In genomic region chr6:36949076-36949475, GRCh38 we compare ENCODE assay signal across 10 cellular contexts. TPM values are rescaled to one million over a fixed set of nuclear protein-coding genes. Genes with fewer than 3 reads are reported as not detected.
A peak's percentile ranks its signal among the peaks of the same experiment; 100 is the strongest.
DNase-seq lines count a peak whose midpoint lies in the region; ATAC-seq and TF ChIP-seq lines count a peak whose summit lies in the region.
"Not testable (repeated sequence)": the region's sequence is repeated elsewhere in the genome, so short reads cannot be mapped to it uniquely, and the experiment has no call there.
"Had no signal": no experiment of that assay in that cellular context is flagged by ENCODE, and none has a peak within 500 bp of the region (broad histone marks: within the 10 kb centered on the region; RNA-seq: fewer than 3 reads in every experiment).

No MANE protein-coding gene starts in this region.

- not testable (repeated sequence) for H3K9ac ChIP-seq in HUES48 (ENCODE audit: low read depth, low read length); SU-DHL-6 (ENCODE audit: low read length)

- H3K27me3 Mint-ChIP-seq in activated T-helper 17 cell treated with anti-CD3 and anti-CD28 coated beads, Interleukin-2, amount 50 U/mL, for 72 hours; central memory CD8-positive, alpha-beta T cell; progenitor cell of endocrine pancreas: not testable (repeated sequence)

- H3K9me3 Mint-ChIP-seq in activated T-helper 17 cell treated with anti-CD3 and anti-CD28 coated beads, Interleukin-2, amount 50 U/mL, for 72 hours; central memory CD8-positive, alpha-beta T cell; progenitor cell of endocrine pancreas (ENCODE audit: low read depth): not testable (repeated sequence)

- not testable (repeated sequence) for H3K4me1 ChIP-seq in HUES48 (ENCODE audit: control insufficient read depth, insufficient read depth, low read length)
- peaks cover 13% of the 10 kb centered on the region for H3K4me1 ChIP-seq in foreskin keratinocyte

- not testable (repeated sequence) for TF ChIP-seq CTCF in AG04450 (IDR thresholded peaks at IDR 0.05; ENCODE audit: low read depth, low read length); SU-DHL-6 (IDR thresholded peaks at IDR 0.05; ENCODE audit: insufficient read depth, low read length, poor library complexity, severe bottlenecking); foreskin keratinocyte (conservative IDR thresholded peaks at IDR 0.05); progenitor cell of endocrine pancreas (IDR thresholded peaks at IDR 0.05; ENCODE audit: unreplicated experiment)

- H3K9me2 ChIP-seq in SU-DHL-6 (replicated peaks; ENCODE audit: insufficient read depth, low read length): not testable (repeated sequence)

- H3K79me2 ChIP-seq in SU-DHL-6 (ENCODE audit: insufficient read depth, low read length): not testable (repeated sequence)

- H3K27me3 ChIP-seq in AG04450 (ENCODE audit: control insufficient read depth, insufficient read depth, low read length); HUES48 (ENCODE audit: control insufficient read depth, insufficient read depth, low read length); SU-DHL-6 (ENCODE audit: low read length); foreskin keratinocyte: not testable (repeated sequence)

- not testable (repeated sequence) for H3K36me3 ChIP-seq in HUES48 (ENCODE audit: control insufficient read depth, insufficient read depth, low read length); SU-DHL-6 (ENCODE audit: low read length)

- not testable (repeated sequence) for H3K36me3 Mint-ChIP-seq in activated T-helper 17 cell treated with anti-CD3 and anti-CD28 coated beads, Interleukin-2, amount 50 U/mL, for 72 hours (ENCODE audit: low read depth); central memory CD8-positive, alpha-beta T cell (ENCODE audit: insufficient read depth); progenitor cell of endocrine pancreas (ENCODE audit: insufficient read depth)

- H3K27ac ChIP-seq in AG04450 (ENCODE audit: low read depth, low read length): peak overlapping the region; percentile 31
- H3K27ac ChIP-seq in HUES48 (ENCODE audit: low read depth, low read length): peak overlapping the region; percentile 44
- H3K27ac ChIP-seq in SU-DHL-6 (ENCODE audit: low read depth, low read length): peak overlapping the region; percentile 28
- peak overlapping the region; percentile 81 for H3K27ac ChIP-seq in foreskin keratinocyte
- peak overlapping the region; percentile 99 for H3K27ac ChIP-seq in temporal lobe (ENCODE audit: low read depth, low read length)

- CTCF ChIA-PET in AG04450 (lab: Charles Lee): not testable (repeated sequence)

- peak overlapping the region; percentile 50 for H3K4me2 ChIP-seq in SU-DHL-6 (ENCODE audit: low read depth, low read length, poor library complexity, severe bottlenecking)

- not testable (repeated sequence) for H3K9me3 ChIP-seq in AG04450 (ENCODE audit: control insufficient read depth, insufficient read depth, low read length); HUES48 (ENCODE audit: control insufficient read depth, insufficient read depth, low read length); SU-DHL-6 (ENCODE audit: insufficient read depth, low read length)

- DNase-seq in AG04450 (ENCODE audit: low read depth, low spot score); central memory CD8-positive, alpha-beta T cell (ENCODE audit: low spot score in 2 of 2); foreskin keratinocyte; progenitor cell of endocrine pancreas (ENCODE audit: low spot score, unreplicated experiment): not testable (repeated sequence)

- peak overlapping the region; percentile 19 for H3K27ac Mint-ChIP-seq in activated T-helper 17 cell treated with anti-CD3 and anti-CD28 coated beads, Interleukin-2, amount 50 U/mL, for 72 hours
- H3K27ac Mint-ChIP-seq in central memory CD8-positive, alpha-beta T cell (ENCODE audit: low read depth): peak overlapping the region; percentile 72
- peak overlapping the region; percentile 2 for H3K27ac Mint-ChIP-seq in progenitor cell of endocrine pancreas

- peaks cover 21% of the 10 kb centered on the region for H3K4me1 Mint-ChIP-seq in activated T-helper 17 cell treated with anti-CD3 and anti-CD28 coated beads, Interleukin-2, amount 50 U/mL, for 72 hours
- H3K4me1 Mint-ChIP-seq in central memory CD8-positive, alpha-beta T cell: peaks cover 33% of the 10 kb centered on the region
- not testable (repeated sequence) for H3K4me1 Mint-ChIP-seq in progenitor cell of endocrine pancreas (ENCODE audit: low read depth)

- ATAC-seq in activated T-helper 17 cell treated with anti-CD3 and anti-CD28 coated beads, Interleukin-2, amount 50 U/mL, for 72 hours (replicated peaks); central memory CD8-positive, alpha-beta T cell (replicated peaks; ENCODE audit: extremely low read depth, poor library complexity, severe bottlenecking); foreskin keratinocyte: not testable (repeated sequence)

- not testable (repeated sequence) for H4K20me1 ChIP-seq in SU-DHL-6 (ENCODE audit: low read depth, low read length)

- POLR2A ChIA-PET in AG04450 (lab: Yijun Ruan, JAX): not testable (repeated sequence)

- H3K4me3 ChIP-seq in AG04450 (ENCODE audit: low read depth, low read length); HUES48 (ENCODE audit: low read depth, low read length); SU-DHL-6 (ENCODE audit: insufficient read depth, low read length, poor library complexity, severe bottlenecking): not testable (repeated sequence)

- H3F3A ChIP-seq in SU-DHL-6 (ENCODE audit: insufficient read depth): peaks cover 27% of the 10 kb centered on the region

- H2AFZ ChIP-seq in SU-DHL-6 (ENCODE audit: low read depth, low read length, severe bottlenecking): not testable (repeated sequence)

- peak overlapping the region; percentile 8 for H3K4me3 Mint-ChIP-seq in activated T-helper 17 cell treated with anti-CD3 and anti-CD28 coated beads, Interleukin-2, amount 50 U/mL, for 72 hours
- H3K4me3 Mint-ChIP-seq in central memory CD8-positive, alpha-beta T cell; progenitor cell of endocrine pancreas (ENCODE audit: low read depth): not testable (repeated sequence)

RNA-seq across cellular contexts. Expression of gene PI16, which starts 5.5 kb away (rescaled TPM):
- polyA plus RNA-seq in AG04450 (2011; rRNA removed): 0.05 and 0.11 TPM in 2 replicates
- not detected in 2 replicates for polyA minus RNA-seq in AG04450 (2011; rRNA and poly(A)+ RNA removed)
- 1 to 10 TPM; 1.8 to 2.1 TPM for total RNA-seq in activated T-helper 17 cell treated with anti-CD3 and anti-CD28 coated beads, Interleukin-2, amount 50 U/mL, for 72 hours
- not detected in 2 replicates for total RNA-seq in foreskin keratinocyte
- polyA plus RNA-seq in foreskin keratinocyte: 0.02 TPM in 1 of 2 replicates, not detected in the other
- total RNA-seq in progenitor cell of endocrine pancreas: not detected in 2 replicates
- total RNA-seq in temporal lobe: 0.25 TPM
- total RNA-seq: LHCN-M2 had no signal

RNA-seq across cellular contexts. Expression of gene MTCH1, which starts 36.9 kb away (rescaled TPM):
- 149 and 160 TPM in 2 replicates for polyA plus RNA-seq in AG04450 (2011; rRNA removed)
- 144 and 161 TPM in 2 replicates for polyA minus RNA-seq in AG04450 (2011; rRNA and poly(A)+ RNA removed)
- total RNA-seq in activated T-helper 17 cell treated with anti-CD3 and anti-CD28 coated beads, Interleukin-2, amount 50 U/mL, for 72 hours: 100 to 1,000 TPM in 1 of 2 donors, 10 to 100 TPM in 1; 97.9 to 133 TPM
- 149 and 162 TPM in 2 replicates for total RNA-seq in foreskin keratinocyte
- polyA plus RNA-seq in foreskin keratinocyte: 143 and 150 TPM in 2 replicates
- total RNA-seq in progenitor cell of endocrine pancreas: 145 and 146 TPM in 2 replicates
- total RNA-seq in temporal lobe: 131 TPM

RNA-seq across cellular contexts. Expression of gene FGD2, which starts 56.4 kb away (rescaled TPM):
- not detected in 2 replicates for polyA plus RNA-seq in AG04450 (2011; rRNA removed)
- not detected in 2 replicates for polyA minus RNA-seq in AG04450 (2011; rRNA and poly(A)+ RNA removed)
- 1 to 10 TPM; 5.3 to 8.3 TPM for total RNA-seq in activated T-helper 17 cell treated with anti-CD3 and anti-CD28 coated beads, Interleukin-2, amount 50 U/mL, for 72 hours
- total RNA-seq in foreskin keratinocyte: 0.07 and 0.14 TPM in 2 replicates
- polyA plus RNA-seq in foreskin keratinocyte: 0.04 TPM in 1 of 2 replicates, not detected in the other
- total RNA-seq in progenitor cell of endocrine pancreas: not detected in 2 replicates
- 2.2 TPM for total RNA-seq in temporal lobe
- total RNA-seq: LHCN-M2 had no signal
- polyA plus RNA-seq: BJ had no signal

Comparison
In these comparisons a context has a peak if more than half of its experiments do, and no peak if none do; other contexts are left out.
1. H3K27ac ChIP-seq: peak in every context shown above with its lines; median percentile 99 in temporal lobe; 81 in foreskin keratinocyte; 44 in HUES48; 31 in AG04450; 28 in SU-DHL-6.
2. H3K27ac Mint-ChIP-seq: peak in every context shown above with its lines; median percentile 72 in central memory CD8-positive, alpha-beta T cell; 19 in activated T-helper 17 cell treated with anti-CD3 and anti-CD28 coated beads, Interleukin-2, amount 50 U/mL, for 72 hours; 2 in progenitor cell of endocrine pancreas.